In genomic region chr12:52006726-52007157, GRCh38 we compare ENCODE assay signal across 8 cellular contexts. TPM values are rescaled to one million over a fixed set of nuclear protein-coding genes. Genes with fewer than 3 reads are reported as not detected.
DNase-seq lines count a peak whose midpoint lies in the region; ATAC-seq and TF ChIP-seq lines count a peak whose summit lies in the region.

Gene TAMALIN (plus strand): TSS chr12:52006946. CDS start chr12:52007020, 74 bp downstream.

- H3K79me2 ChIP-seq in osteoblast (ENCODE audit: insufficient read depth, low read length): no peaks in the 10 kb centered on the region

- DNase-seq in GM10266 (ENCODE audit: extremely low spot score) (peak; percentile 88), NCI-H82 treated with DMSO at 0.1 percent for 48 hours (lab: John Stamatoyannopoulos, UW; ENCODE audit: unreplicated experiment) (peak; percentile 19), germinal center (ENCODE audit: low spot score) (peak; percentile 75), osteoblast (ENCODE audit: insufficient read length, low spot score, missing footprints) (peak; percentile 93), GM19238 (ENCODE audit: insufficient read length, low spot score) (no peak)
- DNase-seq in activated effector memory CD4-positive, alpha-beta T cell treated with Interleukin-2 at 50 U/mL for 16 hours: peak; percentile 78

- no peak for TF ChIP-seq CTCF in GM10266 (IDR thresholded peaks at IDR 0.05; ENCODE audit: control insufficient read depth, insufficient read depth, low read depth, missing control alignments)
- no peak for TF ChIP-seq CTCF in osteoblast (IDR thresholded peaks at IDR 0.05; ENCODE audit: extremely low read depth, low read depth, low read length)

- H3K27me3 ChIP-seq in osteoblast (ENCODE audit: insufficient read depth, low read length) (peaks cover 32% of the 10 kb centered on the region), thymus (ENCODE audit: control insufficient read depth, insufficient read depth) (peaks cover 15% of the 10 kb centered on the region)

- H4K20me1 ChIP-seq in osteoblast (ENCODE audit: insufficient read depth, low read length): peaks cover 3% of the 10 kb centered on the region

- under 1% methylated on average over 60 of the region's 60 CpGs for WGBS in thymus

- no peaks in the 10 kb centered on the region for H3K9me3 ChIP-seq in osteoblast (ENCODE audit: low read depth, low read length)
- H3K9me3 ChIP-seq in thymus (ENCODE audit: control insufficient read depth): no peaks in the 10 kb centered on the region

- no peak for ATAC-seq in GM19395 (IDR thresholded peaks at IDR 0.05; ENCODE audit: unreplicated experiment)

- H3K4me3 ChIP-seq in osteoblast (ENCODE audit: insufficient read depth, low read length) (peak within 1 kb of the TSS; percentile 56), thymus (ENCODE audit: low read length) (peak within 1 kb of the TSS; percentile 65)

- peaks cover 5% of the 10 kb centered on the region for H3K4me1 ChIP-seq in osteoblast (ENCODE audit: insufficient read depth, low read length)
- H3K4me1 ChIP-seq in thymus (ENCODE audit: control insufficient read depth, insufficient read depth, low read length): peaks cover 21% of the 10 kb centered on the region

- H3K27ac ChIP-seq in osteoblast (ENCODE audit: low read depth, low read length) (no peak within 1 kb of the TSS), thymus (ENCODE audit: low read depth) (peak within 1 kb of the TSS; percentile 88)

- no peaks in the 10 kb centered on the region for H3K36me3 ChIP-seq in osteoblast (ENCODE audit: insufficient read depth, low read length)
- no peaks in the 10 kb centered on the region for H3K36me3 ChIP-seq in thymus (ENCODE audit: control insufficient read depth, insufficient read depth)

- peak within 1 kb of the TSS; percentile 61 for H3K4me2 ChIP-seq in osteoblast (ENCODE audit: insufficient read depth, low read length)

- no peak within 1 kb of the TSS for H2AFZ ChIP-seq in osteoblast (ENCODE audit: low read length)

RNA-seq across cellular contexts. Expression of gene TAMALIN, which starts in this region (rescaled TPM):
- 4.7 and 6.5 TPM in 2 replicates for total RNA-seq in osteoblast
- polyA plus RNA-seq in thymus: 47.4 TPM
